ENCODE assay signal across 15 cellular contexts in the genomic region with DNA sequence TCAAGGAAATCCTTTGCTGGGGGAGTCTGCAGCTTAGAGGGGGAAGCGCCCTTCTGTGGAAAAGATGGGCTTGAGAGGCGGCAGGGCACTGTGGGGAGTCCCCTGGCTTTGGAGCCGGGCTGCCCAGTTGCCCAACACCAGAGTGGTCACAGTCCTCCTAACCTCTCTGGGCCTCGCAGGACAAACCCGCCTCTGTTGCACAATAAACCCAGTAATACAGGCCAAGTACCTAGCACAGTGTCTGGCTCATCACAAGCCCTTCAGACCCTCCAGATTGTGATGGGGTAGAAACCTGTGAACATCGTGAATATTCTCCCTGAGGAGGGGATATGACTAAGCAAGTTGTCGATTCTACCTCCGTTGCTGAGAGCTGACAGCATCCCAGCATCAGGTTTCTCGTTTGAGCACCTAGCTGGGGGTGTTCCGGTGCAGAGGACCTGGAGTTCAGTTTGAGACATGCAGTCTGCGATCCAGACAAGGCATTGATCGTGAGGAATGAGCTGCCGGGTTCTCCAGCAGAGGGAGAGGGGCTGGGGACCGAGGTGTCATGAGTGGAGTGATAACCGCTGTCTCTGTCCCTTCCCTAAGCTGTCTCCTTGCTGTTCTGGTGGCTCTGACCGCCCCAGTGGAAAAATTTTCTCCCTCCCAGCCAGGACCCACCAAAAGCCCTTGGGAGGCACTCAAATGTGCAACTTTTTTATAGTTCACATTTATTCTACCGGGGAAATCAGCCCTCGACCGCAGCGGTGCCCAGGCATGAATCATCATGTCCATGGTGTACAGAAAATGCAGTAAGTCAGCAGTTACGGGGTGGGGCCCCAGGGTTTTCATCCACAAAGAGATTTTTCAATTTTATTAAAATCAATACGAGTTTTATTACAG.
A peak's percentile ranks its signal among the peaks of the same experiment; 100 is the strongest.
DNase-seq lines count a peak whose midpoint lies in the region; ATAC-seq, FAIRE-seq and TF ChIP-seq lines count a peak whose summit lies in the region.
"Had no signal": no experiment of that assay in that cellular context is flagged by ENCODE, and none has a peak within 500 bp of the region (broad histone marks: within the 10 kb centered on the region; RNA-seq: fewer than 3 reads in every experiment).

No MANE protein-coding gene starts in this region.

- 0 out of 3 replicates have a peak overlapping the region, but pooled peaks have one; percentile 12 for H3K4me3 ChIP-seq in A549
- peak overlapping the region; percentile 16 for H3K4me3 ChIP-seq in HEK293 (ENCODE audit: low read depth, low read length)
- peak overlapping the region; percentile 4 for H3K4me3 ChIP-seq in RWPE2 (ENCODE audit: severe bottlenecking)
- no peak overlapping the region for H3K4me3 ChIP-seq in pancreas
- H3K4me3 ChIP-seq: esophagus muscularis mucosa had no signal

- TF ChIP-seq CTCF in A549 (IDR thresholded peaks at IDR 0.05) (no peak), HEK293 (tag by site-specific recombination; IDR thresholded peaks at IDR 0.05) (no peak), RWPE2 (IDR thresholded peaks at IDR 0.05; ENCODE audit: poor library complexity, severe bottlenecking) (no peak), foreskin keratinocyte (conservative IDR thresholded peaks at IDR 0.05) (no peak), pancreas (IDR thresholded peaks at IDR 0.05) (no peak), endothelial cell (IDR thresholded peaks at IDR 0.05; ENCODE audit: unreplicated experiment) (no peak)

- DNase-seq in A549 (ENCODE audit: low read depth in 1 of 2, low spot score in 1 of 2) (peak in 1 of 2 experiments; percentile 37), RWPE2 (ENCODE audit: low spot score) (peak; percentile 84), foreskin keratinocyte (peak in 1 of 2 donors; percentile 72), pancreas (no peak), endothelial cell (ENCODE audit: low spot score) (no peak), amniotic stem cell (lab: John Stamatoyannopoulos, UW) (no peak), DMS 273 (lab: John Stamatoyannopoulos, UW; ENCODE audit: unreplicated experiment) (no peak)
- DNase-seq: anterior cingulate cortex, GDM1, immature natural killer cell, Karpas-422, NCI-H446 treated with DMSO at 0.1 percent for 48 hours had no signal

- 19% methylated on average over 22 of the region's 22 CpGs for WGBS in A549 (ENCODE audit: missing lambda C conversion rate)
- WGBS in pancreas, 2 donors = 41 to 47% methylated on average over 22 of the region's 22 CpGs

- no peak overlapping the region for H3K4me3 Mint-ChIP-seq in endothelial cell (ENCODE audit: unreplicated experiment)
- H3K4me3 Mint-ChIP-seq: immature natural killer cell, nephron had no signal

- H3K27me3 ChIP-seq in RWPE2 (ENCODE audit: insufficient read depth, poor library complexity, severe bottlenecking) = no peaks in the 10 kb centered on the region
- H3K27me3 ChIP-seq in foreskin keratinocyte = peaks cover 40% of the 10 kb centered on the region
- H3K27me3 ChIP-seq in pancreas = no peaks in the 10 kb centered on the region

- CTCF ChIA-PET in A549 (lab: Yijun Ruan, JAX) (interaction anchor here (0.7 to 3.8 kb wide), 5 partner anchors 13 to 642 kb away, joined by 3 to 11 read pairs (median 4); no protein-coding TSS in a partner anchor), HEK293 (lab: Yijun Ruan, JAX) (interaction anchor here (0.7 to 1.1 kb wide), 3 partner anchors 10 to 639 kb away, joined by 3 to 5 read pairs (median 3); no protein-coding TSS in a partner anchor)

- no peak for FAIRE-seq in A549 (lab: Jason Lieb, UNC)
- FAIRE-seq in pancreas (lab: Jason Lieb, UNC) = no peak

- H3K4me1 ChIP-seq in A549 = peaks cover 16% of the 10 kb centered on the region
- H3K4me1 ChIP-seq in HEK293 (ENCODE audit: control insufficient read depth, insufficient read depth, low read length) = 0 out of 2 replicates have a peak, but pooled peaks cover 3% of the 10 kb centered on the region
- H3K4me1 ChIP-seq in RWPE2 (ENCODE audit: insufficient read depth, poor library complexity, severe bottlenecking) = peaks cover 28% of the 10 kb centered on the region
- no peaks in the 10 kb centered on the region for H3K4me1 ChIP-seq in foreskin keratinocyte
- no peaks in the 10 kb centered on the region for H3K4me1 ChIP-seq in pancreas
- H3K4me1 ChIP-seq: esophagus muscularis mucosa had no signal

- H3K9me3 Mint-ChIP-seq in endothelial cell (ENCODE audit: unreplicated experiment) = no peaks in the 10 kb centered on the region
- H3K9me3 Mint-ChIP-seq: immature natural killer cell, nephron had no signal

- H3K27me3 Mint-ChIP-seq in endothelial cell (ENCODE audit: unreplicated experiment) = no peaks in the 10 kb centered on the region

- TF ChIP-seq EP300 in A549 (IDR thresholded peaks at IDR 0.05) = no peak

- no peak overlapping the region for H3K27ac Mint-ChIP-seq in endothelial cell (ENCODE audit: unreplicated experiment)
- H3K27ac Mint-ChIP-seq: immature natural killer cell, nephron had no signal

- H3K27ac ChIP-seq in A549 (peak overlapping the region; percentile 34 to 61; a peak in 3 of 6 replicates), HEK293 (ENCODE audit: extremely low read depth, low read depth, low read length) (no peak overlapping the region; the same call in 1 of the 2 replicates), RWPE2 (ENCODE audit: poor library complexity, severe bottlenecking) (peak overlapping the region; percentile 96), foreskin keratinocyte (no peak overlapping the region), pancreas (no peak overlapping the region)
- H3K27ac ChIP-seq: esophagus muscularis mucosa had no signal

- POLR2A ChIA-PET in A549 (lab: Yijun Ruan, JAX) = no interaction called here
- POLR2A ChIA-PET in HEK293 (lab: Yijun Ruan, JAX) = no interaction called here

- no peak for TF ChIP-seq RAD21 in A549 (conservative IDR thresholded peaks at IDR 0.05 in 1 of 2, IDR thresholded peaks at IDR 0.05 in 1 of 2)

- peak overlapping the region; percentile 75 for H3K4me2 ChIP-seq in A549

- peak; percentile 80 to 82 for ATAC-seq in A549
- ATAC-seq in RWPE2 (ENCODE audit: low read depth) = peak; percentile 89
- ATAC-seq in foreskin keratinocyte = peak; percentile 76
- no peak for ATAC-seq in pancreas

- no peaks in the 10 kb centered on the region for H3K4me1 Mint-ChIP-seq in endothelial cell (ENCODE audit: unreplicated experiment)
- H3K4me1 Mint-ChIP-seq: immature natural killer cell, nephron had no signal

- TF ChIP-seq POLR2A in A549 (IDR thresholded peaks at IDR 0.05; ENCODE audit: low read length) = no peak

- intact Hi-C loops in pancreas (cut with DNase I) = no loop called here

- H3K36me3 Mint-ChIP-seq in endothelial cell (ENCODE audit: low read depth, unreplicated experiment) = no peaks in the 10 kb centered on the region
- H3K36me3 Mint-ChIP-seq: immature natural killer cell had no signal

- no peaks in the 10 kb centered on the region for H3K36me3 ChIP-seq in HEK293 (ENCODE audit: control insufficient read depth in 2 of 2, insufficient read depth in 1 of 2, low read length in 2 of 2)
- H3K36me3 ChIP-seq in RWPE2 (ENCODE audit: low read depth) = no peaks in the 10 kb centered on the region
- H3K36me3 ChIP-seq in pancreas = no peaks in the 10 kb centered on the region
- H3K36me3 ChIP-seq: esophagus muscularis mucosa had no signal

- H3K9me3 ChIP-seq in A549 (no peaks in the 10 kb centered on the region), HEK293 (ENCODE audit: control insufficient read depth, insufficient read depth, low read depth, low read length) (no peaks in the 10 kb centered on the region), RWPE2 (ENCODE audit: severe bottlenecking) (no peaks in the 10 kb centered on the region), pancreas (no peaks in the 10 kb centered on the region)
- H3K9me3 ChIP-seq: esophagus muscularis mucosa had no signal

TF ChIP-seq in A549, 52 proteins besides CTCF, POLR2A, EP300 and RAD21:
- TF ChIP-seq, protein P1, sequence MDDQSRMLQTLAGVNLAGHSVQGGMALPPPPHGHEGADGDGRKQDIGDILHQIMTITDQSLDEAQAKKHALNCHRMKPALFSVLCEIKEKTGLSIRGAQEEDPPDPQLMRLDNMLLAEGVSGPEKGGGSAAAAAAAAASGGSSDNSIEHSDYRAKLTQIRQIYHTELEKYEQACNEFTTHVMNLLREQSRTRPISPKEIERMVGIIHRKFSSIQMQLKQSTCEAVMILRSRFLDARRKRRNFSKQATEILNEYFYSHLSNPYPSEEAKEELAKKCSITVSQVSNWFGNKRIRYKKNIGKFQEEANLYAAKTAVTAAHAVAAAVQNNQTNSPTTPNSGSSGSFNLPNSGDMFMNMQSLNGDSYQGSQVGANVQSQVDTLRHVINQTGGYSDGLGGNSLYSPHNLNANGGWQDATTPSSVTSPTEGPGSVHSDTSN (IDR thresholded peaks at IDR 0.05) = no peak
- TF ChIP-seq CBX2 (IDR thresholded peaks at IDR 0.05; ENCODE audit: borderline replicate concordance, low read depth) = no peak
- TF ChIP-seq FOSL2 (IDR thresholded peaks at IDR 0.05) = no peak
- 0 out of 2 replicates have a peak, but pooled peaks have one; percentile 23 for TF ChIP-seq FOSL2 (CRISPR knock-in tag; IDR thresholded peaks at IDR 0.05)
- peak; percentile 18 for TF ChIP-seq MAFK (IDR thresholded peaks at IDR 0.05; ENCODE audit: partially characterized antibody)
- no peak for TF ChIP-seq EHF (CRISPR knock-in tag; IDR thresholded peaks at IDR 0.05)
- TF ChIP-seq CEBPB (IDR thresholded peaks at IDR 0.05) = peak; percentile 44 to 74; a peak in 3 of 4 replicates

TF ChIP-seq in HEK293, 187 proteins besides CTCF, POLR2A, EP300 and RAD21 (continues in another document):
- TF ChIP-seq TRIM28 (IDR thresholded peaks at IDR 0.05; ENCODE audit: borderline replicate concordance, low read length) = 0 out of 2 replicates have a peak, but pooled peaks have one; percentile 39
- 0 out of 2 replicates have a peak, but pooled peaks have one; percentile 10 for TF ChIP-seq ZNF341 (tag by site-specific recombination; IDR thresholded peaks at IDR 0.05; ENCODE audit: low read depth)
- TF ChIP-seq ZNF48 (tag by site-specific recombination; IDR thresholded peaks at IDR 0.05) = no peak
- TF ChIP-seq, protein P2, sequence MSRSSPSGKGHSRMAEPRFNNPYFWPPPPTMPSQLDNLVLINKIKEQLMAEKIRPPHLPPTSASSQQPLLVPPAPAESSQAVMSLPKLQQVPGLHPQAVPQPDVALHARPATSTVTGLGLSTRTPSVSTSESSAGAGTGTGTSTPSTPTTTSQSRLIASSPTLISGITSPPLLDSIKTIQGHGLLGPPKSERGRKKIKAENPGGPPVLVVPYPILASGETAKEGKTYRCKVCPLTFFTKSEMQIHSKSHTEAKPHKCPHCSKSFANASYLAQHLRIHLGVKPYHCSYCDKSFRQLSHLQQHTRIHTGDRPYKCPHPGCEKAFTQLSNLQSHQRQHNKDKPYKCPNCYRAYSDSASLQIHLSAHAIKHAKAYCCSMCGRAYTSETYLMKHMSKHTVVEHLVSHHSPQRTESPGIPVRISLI (tag by site-specific recombination; IDR thresholded peaks at IDR 0.05) = peak; percentile 12; the same call in 1 of the 2 replicates
- no peak for TF ChIP-seq ZBTB7A (tag by site-specific recombination; IDR thresholded peaks at IDR 0.05; ENCODE audit: low read depth)

Comparison
In these comparisons a context has a peak if more than half of its experiments do, and no peak if none do; other contexts are left out.
1. ATAC-seq: peak in A549 (2 of 2), RWPE2 (single experiment) and foreskin keratinocyte (single experiment); none in pancreas (0 of 4).
2. H3K27ac ChIP-seq: peak in A549 (2 of 2) and RWPE2 (single experiment); none in HEK293 (single experiment), foreskin keratinocyte (single experiment) and pancreas (0 of 4).
3. H3K4me3 ChIP-seq: peak in A549 (single experiment), HEK293 (single experiment) and RWPE2 (single experiment); none in pancreas (0 of 4).